In the genomic region with DNA sequence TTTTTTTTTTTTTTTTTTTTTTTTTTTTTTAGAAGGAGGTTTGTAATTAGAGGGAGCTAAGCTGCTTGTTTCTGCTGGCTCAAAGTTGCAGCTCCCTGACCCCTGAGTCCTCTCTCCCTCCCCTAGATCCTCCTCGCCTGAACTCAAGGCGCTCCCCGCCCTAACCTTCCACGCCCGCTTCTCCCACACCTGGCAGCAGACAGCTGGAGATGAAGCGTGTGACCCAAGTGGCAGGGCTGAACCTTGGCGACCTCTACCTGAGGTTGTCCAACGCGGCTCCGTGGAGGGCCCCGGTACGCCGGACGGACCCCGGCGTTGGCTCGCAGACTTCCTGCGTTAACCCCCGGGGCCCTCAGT, we compare ENCODE assay signal across 11 cellular contexts. TPM values are rescaled to one million over a fixed set of nuclear protein-coding genes. Genes with fewer than 3 reads are reported as not detected.
DNase-seq lines count a peak whose midpoint lies in the region; ATAC-seq and TF ChIP-seq lines count a peak whose summit lies in the region.
"Had no signal": no experiment of that assay in that cellular context is flagged by ENCODE, and none has a peak within 500 bp of the region (broad histone marks: within the 10 kb centered on the region; RNA-seq: fewer than 3 reads in every experiment).

No MANE protein-coding gene starts in this region.

- ATAC-seq in GM18868 (IDR thresholded peaks at IDR 0.05; ENCODE audit: unreplicated experiment), result no peak
- ATAC-seq: activated CD4-positive, CD25-positive, alpha-beta regulatory T cell treated with anti-CD3 and anti-CD28 coated beads, Interleukin-2, amount 50 U/mL, for 24 hours had no signal

- intact Hi-C loops in sigmoid colon (cut with DNase I), result no loop called here

- no peak overlapping the region for H3K27ac ChIP-seq in iPS DF 6.9 (ENCODE audit: low read length)
- peak overlapping the region; percentile 65 to 79 (median 69) for H3K27ac ChIP-seq in sigmoid colon

- no peak for TF ChIP-seq EP300 in sigmoid colon (IDR thresholded peaks at IDR 0.05)

- DNase-seq in GM13976 (ENCODE audit: low spot score) (peak; percentile 24), astrocyte of the cerebellum (ENCODE audit: low read depth) (no peak), iPS DF 6.9 (ENCODE audit: low read depth, low spot score) (no peak), sigmoid colon (no peak), GF-D8 (lab: John Stamatoyannopoulos, UW) (no peak), C1 segment of cervical spinal cord (lab: John Stamatoyannopoulos, UW) (no peak)
- DNase-seq in activated T-cell treated with anti-CD3 and anti-CD28 coated beads, Interleukin-2, amount 50 U/mL, for 1 hour, result no peak
- DNase-seq: DND-41, NCI-H526 treated with DMSO at 0.1 percent for 48 hours had no signal

- peak overlapping the region; percentile 83 for H3K4me3 ChIP-seq in astrocyte of the cerebellum (ENCODE audit: low read depth, low read length)
- peak overlapping the region; percentile 40 for H3K4me3 ChIP-seq in iPS DF 6.9 (ENCODE audit: low read length)
- peak overlapping the region; percentile 42 to 60 (median 54) for H3K4me3 ChIP-seq in sigmoid colon

- H3K9me3 ChIP-seq in iPS DF 6.9 (ENCODE audit: control insufficient read depth, insufficient read depth, low read length) (no peaks in the 10 kb centered on the region), sigmoid colon (no peaks in the 10 kb centered on the region)

- H3K4me1 ChIP-seq in iPS DF 6.9 (ENCODE audit: control insufficient read depth, insufficient read depth, low read length), result no peaks in the 10 kb centered on the region; the same call in 1 of the 2 replicates
- peaks cover 0 to 27% (median 23%) of the 10 kb centered on the region in 4 donors for H3K4me1 ChIP-seq in sigmoid colon

- H3K27me3 ChIP-seq in iPS DF 6.9 (ENCODE audit: control insufficient read depth, insufficient read depth, low read length) (peaks cover 20% of the 10 kb centered on the region), sigmoid colon (peaks cover 0 to 10% (median 10%) of the 10 kb centered on the region in 3 donors)

- TF ChIP-seq POLR2A in sigmoid colon (IDR thresholded peaks at IDR 0.05), result no peak

- no CpG with 5 or more reads among the region's 19 CpGs for WGBS in iPS DF 6.9 (ENCODE audit: insufficient coverage, insufficient read length)
- WGBS in sigmoid colon, 2 donors, result 3 to 7% methylated on average over 19 of the region's 19 CpGs

- no peak for TF ChIP-seq CTCF in GM13976 (IDR thresholded peaks at IDR 0.05; ENCODE audit: borderline replicate concordance, control extremely low read depth, extremely low read depth, insufficient read depth, missing control alignments)
- no peak for TF ChIP-seq CTCF in astrocyte of the cerebellum (IDR thresholded peaks at IDR 0.05; ENCODE audit: low read depth, low read length, missing control alignments)
- no peak for TF ChIP-seq CTCF in sigmoid colon (IDR thresholded peaks at IDR 0.05)

- in situ Hi-C loops in GM13976 (cut with MboI; ENCODE audit: low sequenced_read_pairs, unreplicated experiment) (no loop called here), astrocyte of the cerebellum (cut with HindIII; ENCODE audit: low sequenced_read_pairs) (no loop called here)

- H3K36me3 ChIP-seq in iPS DF 6.9 (ENCODE audit: control insufficient read depth, insufficient read depth, low read length), result no peaks in the 10 kb centered on the region
- H3K36me3 ChIP-seq in sigmoid colon, result no peaks in the 10 kb centered on the region

RNA-seq across cellular contexts. Expression of gene NGF, which starts 0.8 kb away (rescaled TPM):
- total RNA-seq in sigmoid colon, result 1 to 10 TPM in 3 of 4 donors, under 1 TPM in 1; 0.83 to 5.6 (median 4.7) TPM
- polyA plus RNA-seq in sigmoid colon, result 1 to 10 TPM in 1 of 3 donors, not detected in 2; 1.3 TPM
